In the genomic region with DNA sequence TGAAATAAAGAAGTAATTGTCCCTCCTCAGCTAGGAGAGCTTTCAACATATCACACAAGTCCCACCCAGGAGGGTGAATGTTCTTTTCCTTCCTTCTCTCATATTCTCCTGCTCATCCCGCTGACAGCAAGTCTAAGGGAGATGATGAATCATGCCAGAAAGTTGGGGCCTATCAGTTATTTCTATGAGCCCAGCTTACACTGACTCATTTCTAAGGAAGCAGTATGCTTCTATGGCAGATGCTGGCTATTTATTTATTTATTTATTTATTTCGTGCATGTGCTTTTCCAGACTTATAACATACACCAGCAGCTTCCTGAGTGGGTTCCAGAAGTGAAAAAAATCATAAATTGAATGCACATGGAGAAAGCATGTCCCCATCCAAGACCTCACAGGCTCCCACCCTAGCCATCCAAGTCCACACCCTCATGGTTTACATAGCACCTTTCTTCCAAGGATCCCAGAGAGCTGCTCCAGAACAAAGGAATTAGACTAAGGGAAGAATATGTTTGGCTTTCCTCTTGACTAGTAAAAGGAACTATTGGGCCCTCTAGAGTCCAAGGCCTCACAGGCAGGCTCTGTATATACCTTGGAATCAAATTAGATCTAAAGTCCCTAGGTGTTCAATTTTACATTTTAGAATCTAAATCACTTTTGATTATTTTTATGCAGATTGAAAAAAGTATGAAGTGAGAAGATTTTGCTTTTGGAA, we compare ENCODE assay signal across 10 cellular contexts.
A peak's percentile ranks its signal among the peaks of the same experiment; 100 is the strongest.
DNase-seq lines count a peak whose midpoint lies in the region; ATAC-seq, FAIRE-seq and TF ChIP-seq lines count a peak whose summit lies in the region.
"Had no signal": no experiment of that assay in that cellular context is flagged by ENCODE, and none has a peak within 500 bp of the region (broad histone marks: within the 10 kb centered on the region; RNA-seq: fewer than 3 reads in every experiment).

No MANE protein-coding gene starts in this region.

- FAIRE-seq in K562 (lab: Jason Lieb, UNC), result peak; percentile 60

- WGBS in K562 (ENCODE audit: insufficient coverage, low coverage, missing lambda C conversion rate), result 0% methylated on average over 2 of the region's 2 CpGs
- no CpG with 5 or more reads among the region's 2 CpGs for WGBS in mesendoderm (ENCODE audit: extremely low coverage, insufficient coverage, low lambda C conversion rate)
- WGBS in esophagus squamous epithelium, 2 donors, result 58 to 65% methylated on average over 2 of the region's 2 CpGs

- H3K4me3 ChIP-seq in K562 (no peak overlapping the region), mesendoderm (ENCODE audit: low read length) (no peak overlapping the region), esophagus squamous epithelium (no peak overlapping the region)
- H3K4me3 ChIP-seq: uterus had no signal

- no peaks in the 10 kb centered on the region for H3K79me1 ChIP-seq in mesendoderm (ENCODE audit: low read length)

- POLR2A ChIA-PET in K562 (lab: Yijun Ruan, JAX), result no interaction called here

- CTCF ChIA-PET in K562 (lab: Yijun Ruan, JAX; ENCODE audit: low intra/inter-chr PET ratio), result no interaction called here

- peak; percentile 20; the same call in 1 of the 2 replicates for TF ChIP-seq EP300 in K562 (IDR thresholded peaks at IDR 0.05; ENCODE audit: low read length)

- peak in 1 of 2 experiments; percentile 27; a peak in 2 of 4 replicates for TF ChIP-seq RAD21 in K562 (CRISPR knock-in tag; conservative IDR thresholded peaks at IDR 0.05 in 1 of 2, IDR thresholded peaks at IDR 0.05 in 1 of 2)

- TF ChIP-seq CTCF in K562 (IDR thresholded peaks at IDR 0.05 in 2 of 3, conservative IDR thresholded peaks at IDR 0.05 in 1 of 3; ENCODE audit: insufficient read depth in 2 of 3, low read depth in 1 of 3, low read length in 3 of 3), result no peak
- TF ChIP-seq CTCF in esophagus squamous epithelium (IDR thresholded peaks at IDR 0.05), result no peak

- intact Hi-C loops in K562 (cut with micrococcal nuclease), result loop anchor here (5.0 kb wide), 1 partner anchor 158 kb away; no protein-coding TSS in a partner anchor
- intact Hi-C loops in esophagus squamous epithelium (cut with DNase I), result no loop called here

- H2AFZ ChIP-seq in K562 (ENCODE audit: low read depth, low read length), result peak overlapping the region; percentile 15; the same call in 1 of the 2 replicates

- H3K27ac ChIP-seq in K562 (ENCODE audit: extremely low read depth, low read depth, low read length), result no peak overlapping the region
- H3K27ac ChIP-seq in mesendoderm (ENCODE audit: low read depth, low read length), result no peak overlapping the region
- H3K27ac ChIP-seq in esophagus squamous epithelium, result no peak overlapping the region
- H3K27ac ChIP-seq: uterus had no signal

- H2AK5ac ChIP-seq in mesendoderm (ENCODE audit: low read length), result no peak overlapping the region

- TF ChIP-seq POLR2A in K562 (conservative IDR thresholded peaks at IDR 0.05), result no peak
- TF ChIP-seq POLR2A in esophagus squamous epithelium (IDR thresholded peaks at IDR 0.05), result no peak

- H3K4me1 ChIP-seq in K562 (replicated peaks in 1 of 2; ENCODE audit: control insufficient read depth in 2 of 2, insufficient read depth in 2 of 2, low read length in 2 of 2) (peaks cover 0 to 2% of the 10 kb centered on the region in 2 experiments; a peak in 2 of 5 replicates), mesendoderm (ENCODE audit: control insufficient read depth, low read depth, low read length) (no peaks in the 10 kb centered on the region), esophagus squamous epithelium (peaks cover 0 to 21% (median 0%) of the 10 kb centered on the region in 3 donors)
- H3K4me1 ChIP-seq: uterus had no signal

- no peak overlapping the region for H3K4me2 ChIP-seq in K562 (ENCODE audit: insufficient read depth, low read length)
- no peak overlapping the region for H3K4me2 ChIP-seq in mesendoderm (ENCODE audit: low read length)

- no peaks in the 10 kb centered on the region for H4K20me1 ChIP-seq in K562 (replicated peaks; ENCODE audit: control insufficient read depth, insufficient read depth, low read length)

- H3K27me3 ChIP-seq in K562 (ENCODE audit: control insufficient read depth in 2 of 2, insufficient read depth in 2 of 2, low read length in 2 of 2) (no peaks in the 10 kb centered on the region), mesendoderm (ENCODE audit: insufficient read depth, low read length, poor library complexity) (no peaks in the 10 kb centered on the region), esophagus squamous epithelium (no peaks in the 10 kb centered on the region)
- H3K27me3 ChIP-seq: uterus had no signal

- H3K9me3 ChIP-seq in K562 (replicated peaks; ENCODE audit: control insufficient read depth, insufficient read depth, low read depth, low read length), result no peaks in the 10 kb centered on the region
- no peaks in the 10 kb centered on the region for H3K9me3 ChIP-seq in esophagus squamous epithelium
- H3K9me3 ChIP-seq: uterus had no signal

- H4K8ac ChIP-seq in mesendoderm (ENCODE audit: low read depth, low read length), result no peak overlapping the region

- DNase-seq in COLO829 (ENCODE audit: low spot score) (peak; percentile 24), HPDE6-E6E7 (ENCODE audit: extremely low spot score) (peak; percentile 62), K562 (ENCODE audit: extremely low read depth in 1 of 4, low spot score in 3 of 4) (peak; percentile 24 to 58 (median 40)), mesendoderm (peak; percentile 49), NOMO-1 treated with DMSO at 0.1 percent for 48 hours (lab: John Stamatoyannopoulos, UW; ENCODE audit: unreplicated experiment) (no peak), NCI-H1417 treated with DMSO at 0.1 percent for 48 hours (lab: John Stamatoyannopoulos, UW) (no peak), NCI-H510A (lab: John Stamatoyannopoulos, UW) (no peak), esophagus squamous epithelium (lab: John Stamatoyannopoulos, UW) (no peak)
- DNase-seq: activated T-cell treated with anti-CD3 and anti-CD28 coated beads, Interleukin-2, amount 50 U/mL, for 72 hours; uterus had no signal

- in situ Hi-C loops in K562 (cut with MboI), result no loop called here

- H3K36me3 ChIP-seq in K562 (ENCODE audit: control insufficient read depth, insufficient read depth, low read length) (no peaks in the 10 kb centered on the region), mesendoderm (ENCODE audit: control insufficient read depth, insufficient read depth, low read length) (no peaks in the 10 kb centered on the region), esophagus squamous epithelium (no peaks in the 10 kb centered on the region)
- H3K36me3 ChIP-seq: uterus had no signal

- no peak overlapping the region for H2BK5ac ChIP-seq in mesendoderm (ENCODE audit: low read length)

- H3K79me2 ChIP-seq in K562 (ENCODE audit: control insufficient read depth, insufficient read depth, low read length) (no peaks in the 10 kb centered on the region), mesendoderm (ENCODE audit: control insufficient read depth, insufficient read depth, low read length) (no peaks in the 10 kb centered on the region)

- peak; percentile 73 for ATAC-seq in K562
- ATAC-seq: activated T-cell treated with anti-CD3 and anti-CD28 coated beads, Interleukin-2, amount 50 U/mL, for 72 hours had no signal

- H4K5ac ChIP-seq in mesendoderm (ENCODE audit: low read length), result no peak overlapping the region

- H3K9ac ChIP-seq in K562 (ENCODE audit: insufficient read depth in 1 of 2, low read depth in 2 of 2, low read length in 2 of 2), result no peak overlapping the region
- H3K9ac ChIP-seq in mesendoderm (ENCODE audit: low read length), result no peak overlapping the region

- no peak overlapping the region for H3K4ac ChIP-seq in mesendoderm (ENCODE audit: low read depth, low read length)

- no peaks in the 10 kb centered on the region for H3K9me1 ChIP-seq in K562 (ENCODE audit: control insufficient read depth, insufficient read depth, low read length)

- BruUV-seq in K562 (replicated peaks; lab: Mats Ljungman, UMichigan), result no TSS peak

- H2BK120ac ChIP-seq in mesendoderm (ENCODE audit: low read depth, low read length), result no peak overlapping the region

- H3K18ac ChIP-seq in mesendoderm (ENCODE audit: low read length), result no peak overlapping the region

- no peak overlapping the region for H3K56ac ChIP-seq in mesendoderm (ENCODE audit: low read length)

- no peak overlapping the region for H2BK15ac ChIP-seq in mesendoderm (replicated peaks; ENCODE audit: low read depth)

- H3K23ac ChIP-seq in mesendoderm (ENCODE audit: low read length), result no peak overlapping the region

TF ChIP-seq in K562, 482 proteins besides CTCF, POLR2A, EP300 and RAD21 (continues in another document):
- no peak for TF ChIP-seq CXXC5 (CRISPR knock-in tag; IDR thresholded peaks at IDR 0.05)
- TF ChIP-seq BCOR (IDR thresholded peaks at IDR 0.05), result no peak
- TF ChIP-seq SFPQ (IDR thresholded peaks at IDR 0.05; ENCODE audit: low read depth, low read length), result no peak
- TF ChIP-seq NR2C2 (CRISPR knock-in tag; IDR thresholded peaks at IDR 0.05), result no peak
- TF ChIP-seq NR2C2 (tag; IDR thresholded peaks at IDR 0.05), result no peak
- peak; percentile 68 for TF ChIP-seq ARID1B (IDR thresholded peaks at IDR 0.05)
- TF ChIP-seq ETV1 (tag; conservative IDR thresholded peaks at IDR 0.05; ENCODE audit: low read depth), result no peak
- no peak for TF ChIP-seq ZNF778 (CRISPR knock-in tag; IDR thresholded peaks at IDR 0.05)
- TF ChIP-seq MEIS2 (IDR thresholded peaks at IDR 0.05; ENCODE audit: partially characterized antibody), result peak; percentile 73

Comparison
In these comparisons a context has a peak if more than half of its experiments do, and no peak if none do; other contexts are left out.
1. DNase-seq: peak in COLO829 (single experiment), HPDE6-E6E7 (single experiment), K562 (4 of 4) and mesendoderm (single experiment); none in NOMO-1 treated with DMSO at 0.1 percent for 48 hours (single experiment), NCI-H1417 treated with DMSO at 0.1 percent for 48 hours (single experiment), NCI-H510A (single experiment) and esophagus squamous epithelium (single experiment).